In genomic region chr11:62774407-62774806, GRCh38 we compare ENCODE assay signal across 1 cellular context.
TF ChIP-seq lines count a peak whose summit lies in the region.

No MANE protein-coding gene starts in this region.

TF ChIP-seq in WTC11, 78 proteins besides CTCF, POLR2A, EP300 and RAD21 (continued from another document):
- TF ChIP-seq TCF7 (CRISPR knock-in tag; IDR thresholded peaks at IDR 0.05; ENCODE audit: low read depth) = no peak
- TF ChIP-seq, protein P1, sequence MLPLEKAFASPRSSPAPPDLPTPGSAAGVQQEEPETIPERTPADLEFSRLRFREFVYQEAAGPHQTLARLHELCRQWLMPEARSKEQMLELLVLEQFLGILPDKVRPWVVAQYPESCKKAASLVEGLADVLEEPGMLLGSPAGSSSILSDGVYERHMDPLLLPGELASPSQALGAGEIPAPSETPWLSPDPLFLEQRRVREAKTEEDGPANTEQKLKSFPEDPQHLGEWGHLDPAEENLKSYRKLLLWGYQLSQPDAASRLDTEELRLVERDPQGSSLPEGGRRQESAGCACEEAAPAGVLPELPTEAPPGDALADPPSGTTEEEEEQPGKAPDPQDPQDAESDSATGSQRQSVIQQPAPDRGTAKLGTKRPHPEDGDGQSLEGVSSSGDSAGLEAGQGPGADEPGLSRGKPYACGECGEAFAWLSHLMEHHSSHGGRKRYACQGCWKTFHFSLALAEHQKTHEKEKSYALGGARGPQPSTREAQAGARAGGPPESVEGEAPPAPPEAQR (CRISPR knock-in tag; IDR thresholded peaks at IDR 0.05) = no peak
- no peak for TF ChIP-seq ZBTB43 (CRISPR knock-in tag; IDR thresholded peaks at IDR 0.05)
